ENCODE assay signal across 9 cellular contexts in genomic region chr11:92225563-92226308, GRCh38. TPM values are rescaled to one million over a fixed set of nuclear protein-coding genes. Genes with fewer than 3 reads are reported as not detected.
DNase-seq lines count a peak whose midpoint lies in the region; ATAC-seq, FAIRE-seq and TF ChIP-seq lines count a peak whose summit lies in the region.
"Had no signal": no experiment of that assay in that cellular context is flagged by ENCODE, and none has a peak within 500 bp of the region (broad histone marks: within the 10 kb centered on the region; RNA-seq: fewer than 3 reads in every experiment).

No MANE protein-coding gene starts in this region.

- peak overlapping the region; percentile 70 for H3K4me3 ChIP-seq in trophoblast cell (ENCODE audit: low read depth, low read length)

- FAIRE-seq in frontal cortex (lab: Jason Lieb, UNC) = no peak

- H2BK12ac ChIP-seq in trophoblast cell (ENCODE audit: low read length) = no peak overlapping the region

- no peak overlapping the region for H3K14ac ChIP-seq in trophoblast cell (ENCODE audit: low read length)

- no peak for TF ChIP-seq CTCF in activated CD8-positive, alpha-beta T cell treated with anti-CD3 and anti-CD28 coated beads for 36 hours (IDR thresholded peaks at IDR 0.05)

- H3K9ac ChIP-seq in trophoblast cell (ENCODE audit: low read length) = no peak overlapping the region

- intact Hi-C loops in activated CD8-positive, alpha-beta T cell treated with anti-CD3 and anti-CD28 coated beads for 36 hours (cut with micrococcal nuclease) = no loop called here

- H3K27ac Mint-ChIP-seq in activated CD8-positive, alpha-beta T cell treated with anti-CD3 and anti-CD28 coated beads for 36 hours = no peak overlapping the region

- H3K4me2 ChIP-seq in trophoblast cell (ENCODE audit: low read length) = peak overlapping the region; percentile 70

- H3K4me1 Mint-ChIP-seq in activated CD8-positive, alpha-beta T cell treated with anti-CD3 and anti-CD28 coated beads for 36 hours (ENCODE audit: low read depth) = no peaks in the 10 kb centered on the region

- WGBS in trophoblast cell (ENCODE audit: extremely low coverage, insufficient coverage, insufficient read length) = no CpG with 5 or more reads among the region's 53 CpGs

- CTCF ChIA-PET in activated CD8-positive, alpha-beta T cell treated with anti-CD3 and anti-CD28 coated beads for 36 hours (lab: Charles Lee) = interaction anchor here (0.7 kb wide), 1 partner anchor 61 kb away, joined by 3 read pairs; no protein-coding TSS in a partner anchor

- no peaks in the 10 kb centered on the region for H3K79me1 ChIP-seq in trophoblast cell (ENCODE audit: low read length)

- DNase-seq in DMS53 (lab: John Stamatoyannopoulos, UW) (peak; percentile 70), NCI-H526 treated with DMSO at 0.1 percent for 48 hours (lab: John Stamatoyannopoulos, UW) (peak; percentile 93), frontal cortex (ENCODE audit: low spot score in 2 of 2) (peak; percentile 48 to 50), trophoblast cell (no peak)
- DNase-seq in activated CD8-positive, alpha-beta T cell treated with anti-CD3 and anti-CD28 coated beads for 36 hours = no peak
- DNase-seq in activated CD4-positive, alpha-beta T cell treated with anti-CD3 and anti-CD28 coated beads, Interleukin-2, amount 50 U/mL, for 4 hours = no peak

- POLR2A ChIA-PET in activated CD8-positive, alpha-beta T cell treated with anti-CD3 and anti-CD28 coated beads for 36 hours (lab: Charles Lee) = no interaction called here

- H4K8ac ChIP-seq in trophoblast cell (ENCODE audit: low read depth, low read length) = no peak overlapping the region

- H3K4me1 ChIP-seq in trophoblast cell (ENCODE audit: control insufficient read depth in 1 of 2, insufficient read depth in 2 of 2, low read length in 2 of 2) = peaks cover 8 to 20% of the 10 kb centered on the region in 2 experiments

- no peak overlapping the region for H3K4ac ChIP-seq in trophoblast cell (ENCODE audit: low read depth, low read length)

- no peak overlapping the region for H2AK5ac ChIP-seq in trophoblast cell (ENCODE audit: low read length)

- H3K18ac ChIP-seq in trophoblast cell (ENCODE audit: low read length) = no peak overlapping the region

- no peak overlapping the region for H3K4me3 Mint-ChIP-seq in activated CD8-positive, alpha-beta T cell treated with anti-CD3 and anti-CD28 coated beads for 36 hours

- no peak overlapping the region for H3K27ac ChIP-seq in trophoblast cell (ENCODE audit: low read depth, low read length)

- no peaks in the 10 kb centered on the region for H3K36me3 ChIP-seq in trophoblast cell (ENCODE audit: control insufficient read depth in 1 of 2, insufficient read depth in 2 of 2, low read length in 2 of 2)

- H3K27me3 Mint-ChIP-seq in activated CD8-positive, alpha-beta T cell treated with anti-CD3 and anti-CD28 coated beads for 36 hours = peaks cover 41% of the 10 kb centered on the region

- H3K23ac ChIP-seq in trophoblast cell (ENCODE audit: low read length) = no peak overlapping the region

- H2BK120ac ChIP-seq in trophoblast cell (ENCODE audit: insufficient read depth, low read length, poor library complexity) = no peak overlapping the region

- H3K36me3 Mint-ChIP-seq in activated CD8-positive, alpha-beta T cell treated with anti-CD3 and anti-CD28 coated beads for 36 hours (ENCODE audit: low read depth) = peaks cover 1% of the 10 kb centered on the region

- no peaks in the 10 kb centered on the region for H3K9me3 ChIP-seq in trophoblast cell (ENCODE audit: insufficient read depth, low read depth, low read length)

- H4K12ac ChIP-seq in trophoblast cell (ENCODE audit: low read depth, low read length) = no peak overlapping the region

- H4K91ac ChIP-seq in trophoblast cell (ENCODE audit: low read depth, low read length) = no peak overlapping the region

- no peak for ATAC-seq in HG03039 (IDR thresholded peaks at IDR 0.05; ENCODE audit: unreplicated experiment)
- ATAC-seq in activated CD8-positive, alpha-beta T cell treated with anti-CD3 and anti-CD28 coated beads for 36 hours = no peak
- no peak for ATAC-seq in HG02852 (IDR thresholded peaks at IDR 0.05; ENCODE audit: unreplicated experiment)

- no peaks in the 10 kb centered on the region for H3K79me2 ChIP-seq in trophoblast cell (ENCODE audit: control insufficient read depth, insufficient read depth, low read length, poor library complexity)

- H3K9me3 Mint-ChIP-seq in activated CD8-positive, alpha-beta T cell treated with anti-CD3 and anti-CD28 coated beads for 36 hours = peaks cover under 1% of the 10 kb centered on the region

- H2BK5ac ChIP-seq in trophoblast cell (ENCODE audit: low read depth, low read length, poor library complexity) = no peak overlapping the region

- no peak overlapping the region for H2AFZ ChIP-seq in trophoblast cell (ENCODE audit: insufficient read depth, low read length, poor library complexity)

- H3K27me3 ChIP-seq in trophoblast cell (ENCODE audit: insufficient read depth, low read length) = peaks cover 13% of the 10 kb centered on the region

RNA-seq across cellular contexts. Expression of gene FAT3, which starts 1.1 kb away (rescaled TPM):
- 151 TPM for total RNA-seq in frontal cortex
- polyA plus RNA-seq in trophoblast cell (2013) = 0.64 and 0.74 TPM in 2 replicates
- total RNA-seq in activated CD8-positive, alpha-beta T cell treated with anti-CD3 and anti-CD28 coated beads for 36 hours = not detected
- total RNA-seq: T-helper 1 cell treated with Interleukin-12 subunit alpha and Interleukin-12 subunit beta and Interleukin-4 antibody, amounts not matched to agents 30 ng/mL and 1 ng/mL, for 36 hours had no signal

Comparison
In these comparisons a context has a peak if more than half of its experiments do, and no peak if none do; other contexts are left out.
1. DNase-seq: peak in DMS53 (single experiment), NCI-H526 treated with DMSO at 0.1 percent for 48 hours (single experiment) and frontal cortex (2 of 2); none in trophoblast cell (0 of 2), activated CD8-positive, alpha-beta T cell treated with anti-CD3 and anti-CD28 coated beads for 36 hours (single experiment) and activated CD4-positive, alpha-beta T cell treated with anti-CD3 and anti-CD28 coated beads, Interleukin-2, amount 50 U/mL, for 4 hours (0 of 2).
2. RNA of gene FAT3, which starts 1.1 kb away (total RNA-seq): 151 TPM in frontal cortex (single experiment); not detected in activated CD8-positive, alpha-beta T cell treated with anti-CD3 and anti-CD28 coated beads for 36 hours; every median in the first group is over 100 times any median in the second.